Comparison of ENCODE assay signal across 17 cellular contexts in genomic region chr15:89755701-89756100, GRCh38. TPM values are rescaled to one million over a fixed set of nuclear protein-coding genes. Genes with fewer than 3 reads are reported as not detected.
DNase-seq lines count a peak whose midpoint lies in the region; ATAC-seq and TF ChIP-seq lines count a peak whose summit lies in the region.
"Had no signal": no experiment of that assay in that cellular context is flagged by ENCODE, and none has a peak within 500 bp of the region (broad histone marks: within the 10 kb centered on the region; RNA-seq: fewer than 3 reads in every experiment).

No MANE protein-coding gene starts in this region.

- H3K4me3 ChIP-seq in BLaER1 treated with 17β-estradiol and CSF1 and Interleukin-3, amounts not matched to agents 10 nM and 100 nM, result no peak overlapping the region
- H3K4me3 ChIP-seq in prostate gland, result no peak overlapping the region
- no peak overlapping the region for H3K4me3 ChIP-seq in HAP-1
- H3K4me3 ChIP-seq: A549, GM23248 had no signal

- TF ChIP-seq POLR2A in prostate gland (IDR thresholded peaks at IDR 0.05), result no peak

- no peak overlapping the region for H3K27ac ChIP-seq in BLaER1 treated with 17β-estradiol and CSF1 and Interleukin-3, amounts not matched to agents 10 nM and 100 nM
- H3K27ac ChIP-seq in prostate gland (peak overlapping the region; percentile 92 to 94), foreskin keratinocyte (no peak overlapping the region)
- H3K27ac ChIP-seq: A549, GM23248 had no signal

- H4K20me1 ChIP-seq in BLaER1 treated with 17β-estradiol and CSF1 and Interleukin-3, amounts not matched to agents 10 nM and 100 nM, result no peaks in the 10 kb centered on the region; a peak in 1 of 22 replicates

- no peaks in the 10 kb centered on the region for H3K36me3 ChIP-seq in BLaER1 treated with 17β-estradiol and CSF1 and Interleukin-3, amounts not matched to agents 10 nM and 100 nM
- H3K36me3 ChIP-seq in prostate gland (no peaks in the 10 kb centered on the region), HAP-1 (replicated peaks) (no peaks in the 10 kb centered on the region)

- H3K9me3 ChIP-seq in BLaER1 treated with 17β-estradiol and CSF1 and Interleukin-3, amounts not matched to agents 10 nM and 100 nM (replicated peaks in 1 of 11), result no peaks in the 10 kb centered on the region
- no peaks in the 10 kb centered on the region for H3K9me3 ChIP-seq in prostate gland
- H3K9me3 ChIP-seq in HAP-1, result no peaks in the 10 kb centered on the region
- H3K9me3 ChIP-seq: A549 had no signal

- H3K9ac ChIP-seq in BLaER1 treated with 17β-estradiol and CSF1 and Interleukin-3, amounts not matched to agents 10 nM and 100 nM, result no peak overlapping the region
- H3K9ac ChIP-seq: GM23248 had no signal

- peak overlapping the region in 6 of 11 experiments; percentile 6 to 47 (median 36); a peak in 4 of 22 replicates for H3K4me2 ChIP-seq in BLaER1 treated with 17β-estradiol and CSF1 and Interleukin-3, amounts not matched to agents 10 nM and 100 nM
- H3K4me2 ChIP-seq: A549 had no signal

- intact Hi-C loops in prostate gland (cut with DNase I), result no loop called here

- WGBS in prostate gland, result 94% methylated on average over 4 of the region's 4 CpGs

- DNase-seq in EH (ENCODE audit: low read depth), result peak; percentile 25
- peak; percentile 29 for DNase-seq in amniotic epithelial cell (ENCODE audit: low read depth)
- DNase-seq in prostate gland (ENCODE audit: low spot score), result no peak
- no peak for DNase-seq in HAP-1 (ENCODE audit: low spot score in 2 of 2)
- no peak for DNase-seq in NCI-H1694 (lab: John Stamatoyannopoulos, UW)
- DNase-seq in foreskin keratinocyte, result no peak
- no peak for DNase-seq in NCI-H187 (lab: John Stamatoyannopoulos, UW)
- DNase-seq: AML-193; CD4-positive, CD25-positive, alpha-beta regulatory T cell; CD8-positive, alpha-beta memory T cell; COR-L47; GDM1; GM23248; HCEC 1CT had no signal

- H3K4me1 ChIP-seq in BLaER1 treated with 17β-estradiol and CSF1 and Interleukin-3, amounts not matched to agents 10 nM and 100 nM, result peaks cover 5 to 17% (median 14%) of the 10 kb centered on the region in 10 experiments; a peak in 19 of 20 replicates
- peaks cover 12% of the 10 kb centered on the region for H3K4me1 ChIP-seq in prostate gland (replicated peaks)
- peaks cover 4% of the 10 kb centered on the region; the same call in 1 of the 2 replicates for H3K4me1 ChIP-seq in HAP-1
- no peaks in the 10 kb centered on the region for H3K4me1 ChIP-seq in foreskin keratinocyte

- no peak for TF ChIP-seq CTCF in prostate gland (IDR thresholded peaks at IDR 0.05)
- TF ChIP-seq CTCF in foreskin keratinocyte (conservative IDR thresholded peaks at IDR 0.05), result no peak

- in situ Hi-C loops in HAP-1 (cut with MboI; ENCODE audit: low sequenced_read_pairs), result no loop called here

- ATAC-seq in foreskin keratinocyte, result no peak
- ATAC-seq: A549 had no signal

- peaks cover 0 to 8% (median 4%) of the 10 kb centered on the region in 11 experiments; a peak in 6 of 22 replicates for H3K27me3 ChIP-seq in BLaER1 treated with 17β-estradiol and CSF1 and Interleukin-3, amounts not matched to agents 10 nM and 100 nM
- no peaks in the 10 kb centered on the region for H3K27me3 ChIP-seq in prostate gland (replicated peaks; ENCODE audit: insufficient read depth)
- no peaks in the 10 kb centered on the region for H3K27me3 ChIP-seq in HAP-1 (ENCODE audit: low read depth)
- no peaks in the 10 kb centered on the region for H3K27me3 ChIP-seq in foreskin keratinocyte

RNA-seq across cellular contexts. Expression of gene MESP1, which starts 4.7 kb away (rescaled TPM):
- total RNA-seq in prostate gland (10 to 100 TPM; 11.5 to 67.4 TPM), foreskin keratinocyte (0.11 and 0.14 TPM in 2 replicates)
- 0.47 and 0.63 TPM in 2 replicates for polyA plus RNA-seq in foreskin keratinocyte
- total RNA-seq: GM23248, H4 had no signal

RNA-seq across cellular contexts. Expression of gene MESP2, which starts 20.4 kb away (rescaled TPM):
- total RNA-seq in prostate gland (1 to 10 TPM in 1 of 2 donors, not detected in 1; 1.4 TPM), foreskin keratinocyte (0.88 and 1.3 TPM in 2 replicates)
- 1.2 TPM in 2 replicates for polyA plus RNA-seq in foreskin keratinocyte
- total RNA-seq: CD4-positive, CD25-positive, alpha-beta regulatory T cell; CD8-positive, alpha-beta memory T cell; GM23248; H4 had no signal
- polyA plus RNA-seq: CD4-positive, CD25-positive, alpha-beta regulatory T cell; CD8-positive, alpha-beta memory T cell; GM23248 had no signal

RNA-seq across cellular contexts. Expression of gene ANPEP, which starts 59.0 kb away (rescaled TPM):
- total RNA-seq in prostate gland, result 100 to 1,000 TPM in 1 of 2 donors, 10 to 100 TPM in 1; 41.9 to 152 TPM
- 42.1 and 90.9 TPM in 2 replicates for total RNA-seq in foreskin keratinocyte
- 37.0 and 78.2 TPM in 2 replicates for polyA plus RNA-seq in foreskin keratinocyte
- polyA plus RNA-seq: CD8-positive, alpha-beta memory T cell had no signal

Comparison
In these comparisons a context has a peak if more than half of its experiments do, and no peak if none do; other contexts are left out.
1. H3K27ac ChIP-seq: peak in prostate gland (2 of 2); none in BLaER1 treated with 17β-estradiol and CSF1 and Interleukin-3, amounts not matched to agents 10 nM and 100 nM (0 of 11) and foreskin keratinocyte (single experiment).
2. DNase-seq: peak in EH (single experiment) and amniotic epithelial cell (single experiment); none in prostate gland (single experiment), HAP-1 (0 of 2), NCI-H1694 (single experiment), foreskin keratinocyte (0 of 2) and NCI-H187 (0 of 2).
3. RNA of gene MESP1, which starts 4.7 kb away (total RNA-seq): 11.5 to 67.4 TPM in prostate gland; 0.11 to 0.14 TPM in foreskin keratinocyte; every median in the first group is over 10 times any median in the second.